In genomic region chr3:192273001-192273400, GRCh38 we compare ENCODE assay signal across 15 cellular contexts.
A peak's percentile ranks its signal among the peaks of the same experiment; 100 is the strongest.
DNase-seq lines count a peak whose midpoint lies in the region; ATAC-seq, FAIRE-seq and TF ChIP-seq lines count a peak whose summit lies in the region.
"Had no signal": no experiment of that assay in that cellular context is flagged by ENCODE, and none has a peak within 500 bp of the region (broad histone marks: within the 10 kb centered on the region; RNA-seq: fewer than 3 reads in every experiment).

No MANE protein-coding gene starts in this region.

- H4K20me1 ChIP-seq in GM23338 (replicated peaks; ENCODE audit: insufficient read depth) (no peaks in the 10 kb centered on the region), PC-9 (ENCODE audit: insufficient read depth) (no peaks in the 10 kb centered on the region)

- CTCF ChIA-PET in PC-9 (lab: Charles Lee) = interaction anchor here (0.5 kb wide), 1 partner anchor 34 kb away, joined by 6 read pairs; no protein-coding TSS in a partner anchor

- H3K9ac ChIP-seq in endodermal cell (ENCODE audit: extremely low read depth, low read length, poor library complexity, severe bottlenecking) = no peak overlapping the region
- H3K9ac ChIP-seq: GM23248 had no signal

- H3K9me3 ChIP-seq in PC-9 (ENCODE audit: insufficient read depth, low read depth) (0 out of 2 replicates have a peak, but pooled peaks cover 8% of the 10 kb centered on the region), endodermal cell (ENCODE audit: control insufficient read depth, low read length) (peaks cover 6% of the 10 kb centered on the region)

- TF ChIP-seq CTCF in GM23338 (conservative IDR thresholded peaks at IDR 0.05; ENCODE audit: low read depth in 2 of 2) (no peak), PC-9 (conservative IDR thresholded peaks at IDR 0.05) (no peak), endodermal cell (conservative IDR thresholded peaks at IDR 0.05) (no peak)

- DNase-seq in GM23338 (ENCODE audit: low spot score) (no peak), PC-9 (no peak), endodermal cell (no peak), immature natural killer cell (no peak), HTR-8/SVneo (ENCODE audit: insufficient read length, low spot score) (no peak), dermis blood vessel endothelial cell (no peak)
- DNase-seq: C1 segment of cervical spinal cord; CD4-positive, alpha-beta memory T cell; DND-41; GDM1; GM23248; H9 had no signal

- intact Hi-C loops in PC-9 (cut with micrococcal nuclease; ENCODE audit: unreplicated experiment) = no loop called here

- POLR2A ChIA-PET in PC-9 (lab: Charles Lee; ENCODE audit: unreplicated experiment) = interaction anchor here (0.7 kb wide), 1 partner anchor 116 kb away, joined by 5 read pairs; no protein-coding TSS in a partner anchor

- no peaks in the 10 kb centered on the region for H3K9me2 ChIP-seq in GM23338 (ENCODE audit: insufficient read depth)
- H3K9me2 ChIP-seq in PC-9 (ENCODE audit: insufficient read depth) = no peaks in the 10 kb centered on the region

- H3K9me3 Mint-ChIP-seq in GM23338 (peaks cover 6% of the 10 kb centered on the region; the same call in 2 of the 3 replicates), endodermal cell (peaks cover 6% of the 10 kb centered on the region), immature natural killer cell (peaks cover 4 to 32% (median 11%) of the 10 kb centered on the region in 6 donors)

- no peak for FAIRE-seq in HTR-8/SVneo (lab: Jason Lieb, UNC)
- FAIRE-seq: GM12878, GM19239 had no signal

- H3K27me3 Mint-ChIP-seq in GM23338 (ENCODE audit: insufficient read depth, low read depth, poor library complexity) (no peaks in the 10 kb centered on the region), endodermal cell (ENCODE audit: insufficient read depth) (no peaks in the 10 kb centered on the region), immature natural killer cell (ENCODE audit: low read depth in 3 of 3) (peaks cover 0 to 1% (median 0%) of the 10 kb centered on the region in 3 donors)
- H3K27me3 Mint-ChIP-seq: CD4-positive, alpha-beta memory T cell had no signal

- H3K4me1 Mint-ChIP-seq in GM23338 (peaks cover 29% of the 10 kb centered on the region), endodermal cell (peaks cover 8% of the 10 kb centered on the region), immature natural killer cell (no peaks in the 10 kb centered on the region)
- H3K4me1 Mint-ChIP-seq: CD4-positive, alpha-beta memory T cell had no signal

- no peak for ATAC-seq in GM23338
- ATAC-seq: GM12878, HCT116 had no signal

- H2AFZ ChIP-seq in GM23338 (no peak overlapping the region), PC-9 (no peak overlapping the region)
- H2AFZ ChIP-seq: GM23248 had no signal

- H3K36me3 ChIP-seq in GM23338 (ENCODE audit: insufficient read depth) (no peaks in the 10 kb centered on the region), PC-9 (ENCODE audit: low read depth) (no peaks in the 10 kb centered on the region), endodermal cell (ENCODE audit: control insufficient read depth, insufficient read depth, low read length) (no peaks in the 10 kb centered on the region)

- H3K4me3 ChIP-seq in GM23338 (no peak overlapping the region), PC-9 (no peak overlapping the region), endodermal cell (ENCODE audit: low read length) (no peak overlapping the region)
- H3K4me3 ChIP-seq: GM12878, GM23248 had no signal

- H3K4me2 ChIP-seq in GM23338 = peak overlapping the region; percentile 52
- peak overlapping the region; percentile 48 for H3K4me2 ChIP-seq in PC-9

- H3K4me1 ChIP-seq in GM23338 (ENCODE audit: insufficient read depth) (peaks cover 22% of the 10 kb centered on the region), PC-9 (replicated peaks; ENCODE audit: insufficient read depth) (peaks cover 38% of the 10 kb centered on the region), endodermal cell (ENCODE audit: control insufficient read depth, insufficient read depth, low read length) (no peaks in the 10 kb centered on the region)

- H3K27me3 ChIP-seq in GM23338 (ENCODE audit: insufficient read depth) (no peaks in the 10 kb centered on the region), PC-9 (ENCODE audit: insufficient read depth, low read depth) (no peaks in the 10 kb centered on the region), endodermal cell (ENCODE audit: control insufficient read depth, insufficient read depth, low read length, poor library complexity, severe bottlenecking) (no peaks in the 10 kb centered on the region)

- 0 out of 2 replicates have a peak overlapping the region, but pooled peaks have one; percentile 12 for H3K27ac ChIP-seq in GM23338 (ENCODE audit: low read depth)
- no peak overlapping the region for H3K27ac ChIP-seq in PC-9
- H3K27ac ChIP-seq in endodermal cell (ENCODE audit: low read depth, low read length) = no peak overlapping the region
- H3K27ac ChIP-seq: GM23248 had no signal

- H3K4me3 Mint-ChIP-seq in GM23338 (no peak overlapping the region), endodermal cell (no peak overlapping the region), immature natural killer cell (no peak overlapping the region)
- H3K4me3 Mint-ChIP-seq: CD4-positive, alpha-beta memory T cell; H9 had no signal

- H3K27ac Mint-ChIP-seq in GM23338 (peak overlapping the region; percentile 82; the same call in 1 of the 2 replicates), endodermal cell (peak overlapping the region; percentile 27), immature natural killer cell (no peak overlapping the region)
- H3K27ac Mint-ChIP-seq: CD4-positive, alpha-beta memory T cell had no signal

- H3K79me2 ChIP-seq in GM23338 (replicated peaks; ENCODE audit: insufficient read depth) (no peaks in the 10 kb centered on the region), PC-9 (ENCODE audit: low read depth) (no peaks in the 10 kb centered on the region)

- H3F3A ChIP-seq in GM23338 (replicated peaks; ENCODE audit: low read depth) = no peaks in the 10 kb centered on the region
- peaks cover 22% of the 10 kb centered on the region for H3F3A ChIP-seq in PC-9 (ENCODE audit: insufficient read depth, low read depth)

- H3K36me3 Mint-ChIP-seq in GM23338 (ENCODE audit: low read depth) (peaks cover 8% of the 10 kb centered on the region; the same call in 1 of the 3 replicates), endodermal cell (ENCODE audit: low read depth) (peaks cover 8% of the 10 kb centered on the region), immature natural killer cell (no peaks in the 10 kb centered on the region)
- H3K36me3 Mint-ChIP-seq: CD4-positive, alpha-beta memory T cell had no signal

- no TSS peak for BruUV-seq in PC-9 (replicated peaks; lab: Mats Ljungman, UMichigan)

TF ChIP-seq in GM23338, 12 proteins besides CTCF, POLR2A, EP300 and RAD21 (continues in another document):
- TF ChIP-seq, protein P1, sequence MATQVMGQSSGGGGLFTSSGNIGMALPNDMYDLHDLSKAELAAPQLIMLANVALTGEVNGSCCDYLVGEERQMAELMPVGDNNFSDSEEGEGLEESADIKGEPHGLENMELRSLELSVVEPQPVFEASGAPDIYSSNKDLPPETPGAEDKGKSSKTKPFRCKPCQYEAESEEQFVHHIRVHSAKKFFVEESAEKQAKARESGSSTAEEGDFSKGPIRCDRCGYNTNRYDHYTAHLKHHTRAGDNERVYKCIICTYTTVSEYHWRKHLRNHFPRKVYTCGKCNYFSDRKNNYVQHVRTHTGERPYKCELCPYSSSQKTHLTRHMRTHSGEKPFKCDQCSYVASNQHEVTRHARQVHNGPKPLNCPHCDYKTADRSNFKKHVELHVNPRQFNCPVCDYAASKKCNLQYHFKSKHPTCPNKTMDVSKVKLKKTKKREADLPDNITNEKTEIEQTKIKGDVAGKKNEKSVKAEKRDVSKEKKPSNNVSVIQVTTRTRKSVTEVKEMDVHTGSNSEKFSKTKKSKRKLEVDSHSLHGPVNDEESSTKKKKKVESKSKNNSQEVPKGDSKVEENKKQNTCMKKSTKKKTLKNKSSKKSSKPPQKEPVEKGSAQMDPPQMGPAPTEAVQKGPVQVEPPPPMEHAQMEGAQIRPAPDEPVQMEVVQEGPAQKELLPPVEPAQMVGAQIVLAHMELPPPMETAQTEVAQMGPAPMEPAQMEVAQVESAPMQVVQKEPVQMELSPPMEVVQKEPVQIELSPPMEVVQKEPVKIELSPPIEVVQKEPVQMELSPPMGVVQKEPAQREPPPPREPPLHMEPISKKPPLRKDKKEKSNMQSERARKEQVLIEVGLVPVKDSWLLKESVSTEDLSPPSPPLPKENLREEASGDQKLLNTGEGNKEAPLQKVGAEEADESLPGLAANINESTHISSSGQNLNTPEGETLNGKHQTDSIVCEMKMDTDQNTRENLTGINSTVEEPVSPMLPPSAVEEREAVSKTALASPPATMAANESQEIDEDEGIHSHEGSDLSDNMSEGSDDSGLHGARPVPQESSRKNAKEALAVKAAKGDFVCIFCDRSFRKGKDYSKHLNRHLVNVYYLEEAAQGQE (IDR thresholded peaks at IDR 0.05; ENCODE audit: unreplicated experiment) = no peak
- TF ChIP-seq NANOG (IDR thresholded peaks at IDR 0.05; ENCODE audit: borderline replicate concordance) (no peak), POLR2AphosphoS5 (IDR thresholded peaks at IDR 0.05; ENCODE audit: low read depth) (no peak), ZNF331 (CRISPR knock-in tag; IDR thresholded peaks at IDR 0.05; ENCODE audit: low read depth) (no peak), JUNB (IDR thresholded peaks at IDR 0.05; ENCODE audit: unreplicated experiment) (no peak), STAT1 (IDR thresholded peaks at IDR 0.05; ENCODE audit: unreplicated experiment) (no peak)
- TF ChIP-seq, protein P2, sequence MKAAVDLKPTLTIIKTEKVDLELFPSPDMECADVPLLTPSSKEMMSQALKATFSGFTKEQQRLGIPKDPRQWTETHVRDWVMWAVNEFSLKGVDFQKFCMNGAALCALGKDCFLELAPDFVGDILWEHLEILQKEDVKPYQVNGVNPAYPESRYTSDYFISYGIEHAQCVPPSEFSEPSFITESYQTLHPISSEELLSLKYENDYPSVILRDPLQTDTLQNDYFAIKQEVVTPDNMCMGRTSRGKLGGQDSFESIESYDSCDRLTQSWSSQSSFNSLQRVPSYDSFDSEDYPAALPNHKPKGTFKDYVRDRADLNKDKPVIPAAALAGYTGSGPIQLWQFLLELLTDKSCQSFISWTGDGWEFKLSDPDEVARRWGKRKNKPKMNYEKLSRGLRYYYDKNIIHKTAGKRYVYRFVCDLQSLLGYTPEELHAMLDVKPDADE (IDR thresholded peaks at IDR 0.05) = no peak

Comparison
In these comparisons a context has a peak if more than half of its experiments do, and no peak if none do; other contexts are left out.
1. H3K27ac Mint-ChIP-seq: peak in GM23338 (single experiment) and endodermal cell (single experiment); none in immature natural killer cell (0 of 6).